In genomic region chr17:45844695-45845375, GRCh38 we compare ENCODE assay signal across 23 cellular contexts. TPM values are rescaled to one million over a fixed set of nuclear protein-coding genes. Genes with fewer than 3 reads are reported as not detected.
"Had no signal": no experiment of that assay in that cellular context is flagged by ENCODE, and none has a peak within 500 bp of the region (broad histone marks: within the 10 kb centered on the region; RNA-seq: fewer than 3 reads in every experiment).

SPPL2C (plus strand) TSS chr17:45844881; CDS start chr17:45844907, 26 bp downstream.

- H3K27me3 ChIP-seq: brain microvascular endothelial cell, gastrocnemius medialis, right atrium auricular region, upper lobe of left lung had no signal

- DNase-seq: activated CD4-positive, alpha-beta memory T cell treated with anti-CD3 and anti-CD28 coated beads, Interleukin-2, amount 10 ng/mL, durations not matched to agents 7 days and 5 days; activated CD4-positive, alpha-beta T cell treated with anti-CD3 and anti-CD28 coated beads for 48 hours; activated CD4-positive, CD25-positive, alpha-beta regulatory T cell; activated CD8-positive, alpha-beta memory T cell treated with anti-CD3 and anti-CD28 coated beads, Interleukin-2, amount 10 ng/mL, durations not matched to agents 7 days and 5 days; activated naive CD4-positive, alpha-beta T cell treated with Interleukin-2 at 50 U/mL for 16 hours; activated T-cell treated with anti-CD3 and anti-CD28 coated beads, Interleukin-2, amount 50 U/mL, for 1 hour; brain microvascular endothelial cell; gastrocnemius medialis; kidney glomerular epithelial cell; mesendoderm; nucleus accumbens; stomach; T1000 had no signal

- H3K4me3 ChIP-seq: coronary artery, gastrocnemius medialis, heart left ventricle, right atrium auricular region, stomach, upper lobe of left lung had no signal

- ATAC-seq: activated CD8-positive, alpha-beta memory T cell treated with anti-CD3 and anti-CD28 coated beads, Interleukin-2, amount 10 ng/mL, durations not matched to agents 7 days and 5 days; gastrocnemius medialis; heart left ventricle had no signal

- H3K4me1 ChIP-seq: right atrium auricular region, stomach, upper lobe of left lung had no signal

- H3K27me3 Mint-ChIP-seq: activated CD8-positive, alpha-beta memory T cell treated with anti-CD3 and anti-CD28 coated beads, Interleukin-2, amount 10 ng/mL, durations not matched to agents 7 days and 5 days had no signal

- H3K9me3 ChIP-seq: gastrocnemius medialis, heart left ventricle, right atrium auricular region, stomach, upper lobe of left lung had no signal

- H3K4me3 Mint-ChIP-seq: activated CD4-positive, alpha-beta memory T cell treated with anti-CD3 and anti-CD28 coated beads, Interleukin-2, amount 10 ng/mL, durations not matched to agents 7 days and 5 days; activated CD8-positive, alpha-beta memory T cell treated with anti-CD3 and anti-CD28 coated beads, Interleukin-2, amount 10 ng/mL, durations not matched to agents 7 days and 5 days; central memory CD8-positive, alpha-beta T cell; nephron had no signal

- H3K27ac ChIP-seq: brain microvascular endothelial cell, coronary artery, gastrocnemius medialis, heart left ventricle, right atrium auricular region, stomach, upper lobe of left lung had no signal

- H3K9me3 Mint-ChIP-seq: activated CD4-positive, alpha-beta memory T cell treated with anti-CD3 and anti-CD28 coated beads, Interleukin-2, amount 10 ng/mL, durations not matched to agents 7 days and 5 days; activated T-helper 2 cell treated with anti-CD3 and anti-CD28 coated beads, Interferon-gamma antibody, Interleukin-2, Interleukin-4, amounts not matched to agents 10 μg/mL and 5 μg/mL and 100 μg/mL, durations not matched to agents 14 hours and 24 hours and 36 hours; central memory CD8-positive, alpha-beta T cell; nephron had no signal

- H3K36me3 Mint-ChIP-seq: activated CD8-positive, alpha-beta memory T cell treated with anti-CD3 and anti-CD28 coated beads, Interleukin-2, amount 10 ng/mL, durations not matched to agents 7 days and 5 days had no signal

- H3K27ac Mint-ChIP-seq: activated CD4-positive, alpha-beta memory T cell treated with anti-CD3 and anti-CD28 coated beads, Interleukin-2, amount 10 ng/mL, durations not matched to agents 7 days and 5 days; activated CD8-positive, alpha-beta memory T cell treated with anti-CD3 and anti-CD28 coated beads, Interleukin-2, amount 10 ng/mL, durations not matched to agents 7 days and 5 days; activated T-helper 2 cell treated with anti-CD3 and anti-CD28 coated beads, Interferon-gamma antibody, Interleukin-2, Interleukin-4, amounts not matched to agents 10 μg/mL and 5 μg/mL and 100 μg/mL, durations not matched to agents 14 hours and 24 hours and 36 hours; nephron had no signal

- H3K36me3 ChIP-seq: brain microvascular endothelial cell, gastrocnemius medialis, heart left ventricle, right atrium auricular region, stomach, upper lobe of left lung had no signal

- H3K4me1 Mint-ChIP-seq: activated CD4-positive, alpha-beta memory T cell treated with anti-CD3 and anti-CD28 coated beads, Interleukin-2, amount 10 ng/mL, durations not matched to agents 7 days and 5 days; activated CD8-positive, alpha-beta memory T cell treated with anti-CD3 and anti-CD28 coated beads, Interleukin-2, amount 10 ng/mL, durations not matched to agents 7 days and 5 days; central memory CD8-positive, alpha-beta T cell; nephron had no signal

RNA-seq across cellular contexts. Expression of gene SPPL2C, which starts in this region (rescaled TPM):
- total RNA-seq: activated CD4-positive, alpha-beta memory T cell treated with anti-CD3 and anti-CD28 coated beads, Interleukin-2, amount 10 ng/mL, durations not matched to agents 7 days and 5 days; activated CD8-positive, alpha-beta memory T cell treated with anti-CD3 and anti-CD28 coated beads, Interleukin-2, amount 10 ng/mL, durations not matched to agents 7 days and 5 days; activated T-helper 2 cell treated with anti-CD3 and anti-CD28 coated beads, Interferon-gamma antibody, Interleukin-2, Interleukin-4, amounts not matched to agents 10 μg/mL and 5 μg/mL and 100 μg/mL, durations not matched to agents 14 hours and 24 hours and 36 hours; epithelial cell of proximal tubule; gastrocnemius medialis; heart left ventricle; liver; right atrium auricular region; stomach; T-helper 1 cell treated with Interleukin-12 subunit alpha and Interleukin-12 subunit beta and Interleukin-4 antibody, amounts not matched to agents 30 ng/mL and 1 ng/mL, for 36 hours; upper lobe of left lung had no signal
